1 cellular context compared by ENCODE assay signal in genomic region chr21:38223893-38224540, GRCh38.
TF ChIP-seq lines count a peak whose summit lies in the region.

No MANE protein-coding gene starts in this region.

TF ChIP-seq in WTC11, 78 proteins besides CTCF, POLR2A, EP300 and RAD21 (continued from another document):
- no peak for TF ChIP-seq AR (CRISPR knock-in tag; IDR thresholded peaks at IDR 0.05)
- TF ChIP-seq GTF2I (CRISPR knock-in tag; conservative IDR thresholded peaks at IDR 0.05): no peak
- TF ChIP-seq NR3C1 (CRISPR knock-in tag; conservative IDR thresholded peaks at IDR 0.05; ENCODE audit: low read depth): no peak
